Comparison of ENCODE assay signal across 13 cellular contexts in genomic region chr1:99548924-99549605, GRCh38.
DNase-seq lines count a peak whose midpoint lies in the region; ATAC-seq and TF ChIP-seq lines count a peak whose summit lies in the region.
"Had no signal": no experiment of that assay in that cellular context is flagged by ENCODE, and none has a peak within 500 bp of the region (broad histone marks: within the 10 kb centered on the region; RNA-seq: fewer than 3 reads in every experiment).

No MANE protein-coding gene starts in this region.

- H2AFZ ChIP-seq in hepatocyte (no peak overlapping the region), neuronal stem cell (ENCODE audit: low read length) (no peak overlapping the region)

- H3K79me1 ChIP-seq in neuronal stem cell (ENCODE audit: low read depth, low read length), result no peaks in the 10 kb centered on the region

- peak; percentile 80 for DNase-seq in BE2C
- peak; percentile 94 for DNase-seq in NCI-H1105 treated with DMSO at 0.1 percent for 48 hours (lab: John Stamatoyannopoulos, UW)
- peak; percentile 59 for DNase-seq in amniotic epithelial cell (ENCODE audit: low read depth)
- peak; percentile 27 for DNase-seq in hepatocyte (ENCODE audit: low spot score)
- DNase-seq in RWPE1 (ENCODE audit: low spot score), result no peak
- no peak for DNase-seq in HPDE6-E6E7 (ENCODE audit: extremely low spot score)
- DNase-seq in neuronal stem cell (ENCODE audit: low spot score), result no peak
- DNase-seq: activated CD8-positive, alpha-beta memory T cell treated with anti-CD3 and anti-CD28 coated beads, Interleukin-2, amount 10 ng/mL, durations not matched to agents 7 days and 5 days; anterior cingulate cortex; Kasumi-1; stimulated activated CD4-positive, alpha-beta T cell treated with anti-CD3 and anti-CD28 coated beads, Interleukin-4, amount 100 ng/mL, for 4 hours had no signal

- no peak overlapping the region for H3K14ac ChIP-seq in neuronal stem cell (ENCODE audit: low read length)

- no peak overlapping the region for H2AK5ac ChIP-seq in neuronal stem cell (ENCODE audit: low read depth, low read length)

- H3K79me2 ChIP-seq in hepatocyte, result no peaks in the 10 kb centered on the region

- no peak overlapping the region for H4K8ac ChIP-seq in neuronal stem cell (ENCODE audit: low read depth, low read length)

- H3K4me3 ChIP-seq in BE2C (ENCODE audit: low read depth, low read length) (peak overlapping the region; percentile 20; the same call in 1 of the 2 replicates), hepatocyte (no peak overlapping the region), neuronal stem cell (ENCODE audit: low read length in 2 of 2) (no peak overlapping the region)

- H3K4me1 ChIP-seq in BE2C, result peaks cover 9% of the 10 kb centered on the region; the same call in 1 of the 2 replicates
- H3K4me1 ChIP-seq in hepatocyte (ENCODE audit: insufficient read depth), result no peaks in the 10 kb centered on the region
- peaks cover 0 to 9% of the 10 kb centered on the region in 2 donors for H3K4me1 ChIP-seq in neuronal stem cell (ENCODE audit: control insufficient read depth in 2 of 2, insufficient read depth in 1 of 2, low read depth in 1 of 2, low read length in 2 of 2)

- H3K18ac ChIP-seq in neuronal stem cell (ENCODE audit: low read length), result no peak overlapping the region

- no peak overlapping the region for H3K9ac ChIP-seq in neuronal stem cell (ENCODE audit: low read depth, low read length, poor library complexity)

- 62% methylated on average over 3 of the region's 3 CpGs for WGBS in hepatocyte (ENCODE audit: low lambda C conversion rate, missing lambda C conversion rate)
- WGBS in neuronal stem cell (ENCODE audit: extremely low coverage in 2 of 2, insufficient read length in 2 of 2, insufficient replicate concordance in 1 of 2), 2 donors, result no CpG with 5 or more reads among the region's 3 CpGs

- no peaks in the 10 kb centered on the region for H4K20me1 ChIP-seq in hepatocyte (ENCODE audit: insufficient read depth, poor library complexity, severe bottlenecking)

- ATAC-seq in GM18868 (IDR thresholded peaks at IDR 0.05; ENCODE audit: unreplicated experiment), result no peak
- ATAC-seq: activated CD8-positive, alpha-beta memory T cell treated with anti-CD3 and anti-CD28 coated beads, Interleukin-2, amount 10 ng/mL, durations not matched to agents 7 days and 5 days had no signal

- no peak overlapping the region for H2BK5ac ChIP-seq in neuronal stem cell (ENCODE audit: low read length)

- H3K27me3 ChIP-seq in BE2C (no peaks in the 10 kb centered on the region), hepatocyte (no peaks in the 10 kb centered on the region), neuronal stem cell (ENCODE audit: control insufficient read depth in 3 of 3, insufficient read depth in 3 of 3, low read depth in 1 of 3, low read length in 3 of 3) (no peaks in the 10 kb centered on the region)

- H4K91ac ChIP-seq in neuronal stem cell (ENCODE audit: low read depth, low read length, poor library complexity), result no peak overlapping the region

- POLR2A ChIA-PET in RWPE1 (lab: Yijun Ruan, JAX; ENCODE audit: low non-redundant PET), result no interaction called here

- H3K36me3 ChIP-seq in BE2C, result no peaks in the 10 kb centered on the region
- H3K36me3 ChIP-seq in hepatocyte (replicated peaks; ENCODE audit: insufficient read depth, low read depth), result no peaks in the 10 kb centered on the region
- H3K36me3 ChIP-seq in neuronal stem cell (replicated peaks in 1 of 2; ENCODE audit: control insufficient read depth in 2 of 2, insufficient read depth in 2 of 2, low read length in 2 of 2), result no peaks in the 10 kb centered on the region

- no peaks in the 10 kb centered on the region for H3K9me2 ChIP-seq in hepatocyte (replicated peaks; ENCODE audit: insufficient read depth)

- no peak overlapping the region for H3K27ac ChIP-seq in hepatocyte
- no peak overlapping the region for H3K27ac ChIP-seq in RWPE1
- no peak overlapping the region for H3K27ac ChIP-seq in neuronal stem cell (replicated peaks; ENCODE audit: low read length)
- H3K27ac ChIP-seq: epithelial cell of prostate had no signal

- no peak overlapping the region for H2BK12ac ChIP-seq in neuronal stem cell (ENCODE audit: low read length)

- H2BK15ac ChIP-seq in neuronal stem cell (ENCODE audit: low read length), result no peak overlapping the region

- no peak overlapping the region for H3K4ac ChIP-seq in neuronal stem cell (ENCODE audit: low read length)

- no peak for TF ChIP-seq CTCF in BE2C (IDR thresholded peaks at IDR 0.05; ENCODE audit: low read depth, low read length)
- no peak for TF ChIP-seq CTCF in hepatocyte (IDR thresholded peaks at IDR 0.05; ENCODE audit: poor library complexity)
- TF ChIP-seq CTCF in RWPE1 (conservative IDR thresholded peaks at IDR 0.05; ENCODE audit: low read depth), result no peak

- H2BK120ac ChIP-seq in neuronal stem cell (ENCODE audit: low read depth, low read length), result no peak overlapping the region

- H3K9me3 ChIP-seq in BE2C (no peaks in the 10 kb centered on the region), hepatocyte (ENCODE audit: low read depth) (no peaks in the 10 kb centered on the region), neuronal stem cell (replicated peaks in 1 of 2; ENCODE audit: control insufficient read depth in 2 of 2, insufficient read depth in 1 of 2, low read depth in 1 of 2, low read length in 2 of 2) (no peaks in the 10 kb centered on the region)

- CTCF ChIA-PET in RWPE1 (lab: Yijun Ruan, JAX), result no interaction called here

- H3K23ac ChIP-seq in neuronal stem cell (ENCODE audit: low read depth, low read length, poor library complexity), result no peak overlapping the region

- H3K4me2 ChIP-seq in hepatocyte, result no peak overlapping the region
- H3K4me2 ChIP-seq in neuronal stem cell (ENCODE audit: insufficient read depth, low read length, poor library complexity, severe bottlenecking), result no peak overlapping the region

Comparison
In these comparisons a context has a peak if more than half of its experiments do, and no peak if none do; other contexts are left out.
1. DNase-seq: peak in BE2C (single experiment), NCI-H1105 treated with DMSO at 0.1 percent for 48 hours (single experiment), amniotic epithelial cell (single experiment) and hepatocyte (single experiment); none in RWPE1 (single experiment), HPDE6-E6E7 (single experiment) and neuronal stem cell (single experiment).